Comparison of ENCODE assay signal across 8 cellular contexts in the genomic region with DNA sequence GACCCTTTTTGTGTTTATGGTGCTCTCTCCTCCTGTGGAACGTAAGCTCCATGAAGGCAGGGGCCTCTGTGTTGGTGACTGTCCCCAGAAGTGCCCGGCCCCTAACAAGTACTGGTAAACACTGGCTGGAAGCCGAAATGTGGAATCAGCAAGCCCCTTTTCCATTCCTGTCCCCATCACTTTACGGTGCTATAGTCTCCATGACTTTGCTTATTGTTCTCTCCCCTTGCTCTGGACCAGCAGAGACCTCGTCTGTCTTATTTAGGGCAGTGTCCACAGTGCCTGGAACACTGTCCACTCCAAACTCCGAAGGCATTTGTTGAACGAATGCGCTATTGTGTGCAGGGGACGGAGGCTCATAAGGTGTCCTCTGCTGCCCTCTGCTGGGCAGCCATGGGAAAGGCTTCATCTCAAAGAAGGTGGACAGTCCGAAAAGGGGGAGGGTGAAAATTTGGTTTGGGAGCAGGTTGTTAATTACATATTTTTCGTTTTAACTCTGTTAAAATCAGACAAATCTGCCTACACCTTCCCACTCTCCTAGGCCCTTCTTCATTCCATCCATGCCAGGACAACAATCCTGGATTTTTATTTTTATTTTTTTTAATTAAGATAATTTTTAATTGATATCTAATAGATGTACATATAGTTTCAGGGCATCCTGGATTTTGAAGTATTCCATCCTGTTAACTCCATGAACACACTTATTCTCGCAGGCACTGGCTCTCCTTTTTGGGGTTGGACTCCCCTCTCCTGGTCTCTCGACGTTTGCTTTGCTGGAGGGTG.
DNase-seq lines count a peak whose midpoint lies in the region; ATAC-seq lines count a peak whose summit lies in the region.

No MANE protein-coding gene starts in this region.

- no peak overlapping the region for H3K23ac ChIP-seq in mesenchymal stem cell (ENCODE audit: low read length in 2 of 2)

- H3K9ac ChIP-seq in mesenchymal stem cell (ENCODE audit: low read length), result no peak overlapping the region

- no peak overlapping the region for H4K8ac ChIP-seq in mesenchymal stem cell (ENCODE audit: low read length)

- no peak overlapping the region for H2AK5ac ChIP-seq in mesenchymal stem cell (ENCODE audit: low read length, severe bottlenecking)

- no peak overlapping the region for H3K4ac ChIP-seq in mesenchymal stem cell (ENCODE audit: low read depth in 1 of 2, low read length in 2 of 2)

- no peak overlapping the region for H2BK5ac ChIP-seq in mesenchymal stem cell (ENCODE audit: low read depth, low read length, poor library complexity, severe bottlenecking)

- H3K27me3 ChIP-seq in effector memory CD4-positive, alpha-beta T cell (replicated peaks; ENCODE audit: control insufficient read depth, insufficient read depth, low read length, poor library complexity, severe bottlenecking), result no peaks in the 10 kb centered on the region
- peaks cover 9 to 33% of the 10 kb centered on the region in 2 experiments for H3K27me3 ChIP-seq in mesenchymal stem cell (ENCODE audit: control insufficient read depth in 1 of 2, insufficient read depth in 1 of 2, low read length in 2 of 2)

- no peaks in the 10 kb centered on the region for H3K36me3 ChIP-seq in effector memory CD4-positive, alpha-beta T cell (ENCODE audit: control insufficient read depth, insufficient read depth, low read length)
- H3K36me3 ChIP-seq in mesenchymal stem cell (ENCODE audit: control insufficient read depth in 1 of 2, insufficient read depth in 2 of 2, low read depth in 1 of 2, low read length in 2 of 2), result no peaks in the 10 kb centered on the region

- H3K4me1 ChIP-seq in effector memory CD4-positive, alpha-beta T cell (ENCODE audit: control insufficient read depth, insufficient read depth, low read length, poor library complexity, severe bottlenecking), result no peaks in the 10 kb centered on the region
- H3K4me1 ChIP-seq in mesenchymal stem cell (ENCODE audit: control insufficient read depth, insufficient read depth, low read depth, low read length), result peaks cover 1% of the 10 kb centered on the region

- H4K91ac ChIP-seq in mesenchymal stem cell (ENCODE audit: low read length), result no peak overlapping the region

- no peak overlapping the region for H3K18ac ChIP-seq in mesenchymal stem cell (ENCODE audit: low read depth in 1 of 2, low read length in 2 of 2)

- H3K4me3 ChIP-seq in effector memory CD4-positive, alpha-beta T cell (ENCODE audit: insufficient read depth, low read depth, low read length, poor library complexity, severe bottlenecking), result no peak overlapping the region
- no peak overlapping the region for H3K4me3 ChIP-seq in mesenchymal stem cell (ENCODE audit: insufficient read depth in 1 of 2, low read depth in 1 of 2, low read length in 2 of 2)

- H2BK120ac ChIP-seq in mesenchymal stem cell (ENCODE audit: low read depth, low read length), result no peak overlapping the region

- no peak overlapping the region for H2BK12ac ChIP-seq in mesenchymal stem cell (ENCODE audit: low read length in 2 of 2)

- H3K14ac ChIP-seq in mesenchymal stem cell (ENCODE audit: low read length in 2 of 2), result no peak overlapping the region

- no peaks in the 10 kb centered on the region for H3K79me1 ChIP-seq in mesenchymal stem cell (replicated peaks; ENCODE audit: low read length, poor library complexity, severe bottlenecking)

- no peaks in the 10 kb centered on the region for H3K9me3 ChIP-seq in effector memory CD4-positive, alpha-beta T cell (ENCODE audit: control insufficient read depth, low read length)
- no peaks in the 10 kb centered on the region for H3K9me3 ChIP-seq in mesenchymal stem cell (ENCODE audit: control insufficient read depth, low read length)

- 31% methylated on average over 12 of the region's 14 CpGs for WGBS in mesenchymal stem cell

- no peak overlapping the region for H3K27ac ChIP-seq in effector memory CD4-positive, alpha-beta T cell (ENCODE audit: insufficient read depth, low read length, poor library complexity, severe bottlenecking)
- H3K27ac ChIP-seq in mesenchymal stem cell (ENCODE audit: low read length, poor library complexity, severe bottlenecking), result no peak overlapping the region

- H2BK15ac ChIP-seq in mesenchymal stem cell (ENCODE audit: low read depth, poor library complexity, severe bottlenecking), result no peak overlapping the region

- no peak overlapping the region for H2AFZ ChIP-seq in mesenchymal stem cell (ENCODE audit: low read depth, low read length)

- peak; percentile 52 for ATAC-seq in HG03196 (IDR thresholded peaks at IDR 0.05; ENCODE audit: unreplicated experiment)
- no peak for ATAC-seq in HG03139 (IDR thresholded peaks at IDR 0.05; ENCODE audit: unreplicated experiment)

- DNase-seq in EL, result peak; percentile 68
- DNase-seq in NCI-H82 treated with DMSO at 0.1 percent for 48 hours (lab: John Stamatoyannopoulos, UW; ENCODE audit: unreplicated experiment), result peak; percentile 67
- peak; percentile 29 to 46 for DNase-seq in activated CD8-positive, alpha-beta memory T cell treated with anti-CD3 and anti-CD28 coated beads for 1 hour (ENCODE audit: extremely low read depth in 1 of 2, low read depth in 1 of 2)
- DNase-seq in effector memory CD4-positive, alpha-beta T cell, result peak; percentile 24 to 51 (median 36)
- peak; percentile 71 for DNase-seq in mesenchymal stem cell
- peak; percentile 21 to 32 for DNase-seq in stimulated activated CD8-positive, alpha-beta memory T cell treated with anti-CD3 and anti-CD28 coated beads, Interleukin-4, amount 100 ng/mL, for 1 hour (ENCODE audit: low read depth in 2 of 2, low spot score in 1 of 2)

- no peak overlapping the region for H3K4me2 ChIP-seq in mesenchymal stem cell (ENCODE audit: low read length, poor library complexity, severe bottlenecking)
